In the genomic region with DNA sequence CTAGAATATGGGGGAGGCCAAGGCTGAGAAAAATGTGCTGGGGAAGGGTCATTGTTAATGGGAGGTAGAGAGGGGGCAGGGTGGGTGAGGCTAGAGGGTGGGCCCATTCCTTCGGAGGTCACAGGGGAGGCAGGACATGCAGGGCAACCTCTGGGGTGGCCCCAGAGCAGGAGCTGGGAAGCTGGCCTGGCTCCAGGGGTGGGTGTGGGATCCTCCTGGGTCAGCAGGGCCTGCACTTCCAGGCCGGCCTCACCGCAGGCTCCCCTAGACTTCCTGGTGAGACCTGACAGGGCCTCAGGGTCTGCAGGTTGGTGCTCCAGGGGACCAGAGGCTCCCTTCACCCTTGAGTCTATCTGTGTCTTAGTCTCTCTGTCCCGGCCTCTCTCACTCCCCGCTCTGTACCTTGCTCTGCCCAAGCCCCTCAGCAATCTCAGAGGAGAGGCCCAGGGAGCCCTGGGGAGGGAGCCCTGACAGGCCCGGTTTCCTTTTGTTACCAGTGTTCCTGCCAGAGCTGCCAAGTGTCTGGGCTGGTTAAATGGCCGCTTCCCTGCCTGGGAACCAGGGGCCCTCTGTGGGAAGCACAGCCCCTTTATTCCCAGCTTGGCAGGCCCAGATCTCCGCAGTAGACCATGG, we compare ENCODE assay signal across 17 cellular contexts. TPM values are rescaled to one million over a fixed set of nuclear protein-coding genes. Genes with fewer than 3 reads are reported as not detected.
DNase-seq lines count a peak whose midpoint lies in the region; ATAC-seq and TF ChIP-seq lines count a peak whose summit lies in the region.
"Had no signal": no experiment of that assay in that cellular context is flagged by ENCODE, and none has a peak within 500 bp of the region (broad histone marks: within the 10 kb centered on the region; RNA-seq: fewer than 3 reads in every experiment).

No MANE protein-coding gene starts in this region.

- no peak for ATAC-seq in activated T-cell treated with anti-CD3 and anti-CD28 coated beads, Interleukin-2, amount 50 U/mL, for 72 hours (replicated peaks in 1 of 2)
- ATAC-seq in stimulated activated memory B cell treated with anti-CD40 and anti-IgM and Interleukin-4, amounts not matched to agents 10 μg/mL and 1 μg/mL and 100 μg/mL, for 72 hours, result no peak
- no peak for ATAC-seq in activated CD4-positive, CD25-positive, alpha-beta regulatory T cell treated with anti-CD3 and anti-CD28 coated beads, Interleukin-2, amount 50 U/mL, for 24 hours
- ATAC-seq: activated T-cell treated with anti-CD3 and anti-CD28 coated beads, Interleukin-2, amount 50 U/mL, for 4 hours; esophagus mucosa; PC-3 had no signal

- no peak for DNase-seq in activated T-cell treated with anti-CD3 and anti-CD28 coated beads, Interleukin-2, amount 50 U/mL, for 72 hours
- DNase-seq in activated T-cell treated with anti-CD3 and anti-CD28 coated beads for 4 hours, result no peak
- DNase-seq in NT2/D1 (ENCODE audit: low read depth, low spot score), result no peak
- DNase-seq in cardiac muscle cell (ENCODE audit: low read depth in 1 of 2, low spot score in 1 of 2), result no peak
- DNase-seq in CD1c-positive myeloid dendritic cell (ENCODE audit: extremely low spot score), result no peak
- no peak for DNase-seq in HK-2 (ENCODE audit: unreplicated experiment)
- DNase-seq: activated T-cell treated with anti-CD3 and anti-CD28 coated beads, Interleukin-2, amount 50 U/mL, for 4 hours; aorta; glutamatergic neuron; NCI-H2081; NCI-H69; PC-3; uterus had no signal

- peaks cover 23% of the 10 kb centered on the region for H3K4me1 ChIP-seq in NT2/D1 (ENCODE audit: insufficient read depth, insufficient read length)
- peaks cover 12% of the 10 kb centered on the region for H3K4me1 ChIP-seq in cardiac muscle cell (ENCODE audit: low read depth)
- H3K4me1 ChIP-seq: uterus had no signal

- H3K4me3 Mint-ChIP-seq in activated T-cell treated with anti-CD3 and anti-CD28 coated beads, Interleukin-2, amount 50 U/mL, for 72 hours, result no peak overlapping the region
- H3K4me3 Mint-ChIP-seq in stimulated activated memory B cell treated with anti-CD40 and anti-IgM and Interleukin-4, amounts not matched to agents 10 μg/mL and 1 μg/mL and 100 μg/mL, for 72 hours, result no peak overlapping the region
- H3K4me3 Mint-ChIP-seq: activated T-cell treated with anti-CD3 and anti-CD28 coated beads, Interleukin-2, amount 50 U/mL, for 4 hours had no signal

- H3K36me3 Mint-ChIP-seq in activated T-cell treated with anti-CD3 and anti-CD28 coated beads, Interleukin-2, amount 50 U/mL, for 72 hours (ENCODE audit: insufficient read depth in 2 of 2), result peaks cover 9 to 23% of the 10 kb centered on the region in 2 donors
- peaks cover 77% of the 10 kb centered on the region for H3K36me3 Mint-ChIP-seq in stimulated activated memory B cell treated with anti-CD40 and anti-IgM and Interleukin-4, amounts not matched to agents 10 μg/mL and 1 μg/mL and 100 μg/mL, for 72 hours

- peak overlapping the region; percentile 63 for H3K27ac ChIP-seq in cardiac muscle cell
- H3K27ac ChIP-seq: coronary artery, uterus had no signal

- no peak for TF ChIP-seq CTCF in cardiac muscle cell (IDR thresholded peaks at IDR 0.05; ENCODE audit: low read depth, low read length)

- H3K27me3 ChIP-seq in NT2/D1 (ENCODE audit: insufficient read depth, insufficient read length) (no peaks in the 10 kb centered on the region), cardiac muscle cell (no peaks in the 10 kb centered on the region)
- H3K27me3 ChIP-seq: uterus had no signal

- H3K27me3 Mint-ChIP-seq in activated T-cell treated with anti-CD3 and anti-CD28 coated beads, Interleukin-2, amount 50 U/mL, for 72 hours (ENCODE audit: low read depth), result no peaks in the 10 kb centered on the region
- no peaks in the 10 kb centered on the region for H3K27me3 Mint-ChIP-seq in stimulated activated memory B cell treated with anti-CD40 and anti-IgM and Interleukin-4, amounts not matched to agents 10 μg/mL and 1 μg/mL and 100 μg/mL, for 72 hours

- peak overlapping the region; percentile 48 for H3K27ac Mint-ChIP-seq in activated T-cell treated with anti-CD3 and anti-CD28 coated beads, Interleukin-2, amount 50 U/mL, for 72 hours
- peak overlapping the region; percentile 84 for H3K27ac Mint-ChIP-seq in stimulated activated memory B cell treated with anti-CD40 and anti-IgM and Interleukin-4, amounts not matched to agents 10 μg/mL and 1 μg/mL and 100 μg/mL, for 72 hours

- H3K9ac ChIP-seq in NT2/D1 (ENCODE audit: insufficient read length, low read depth), result peak overlapping the region; percentile 14

- peaks cover 55% of the 10 kb centered on the region for H3K4me1 Mint-ChIP-seq in activated T-cell treated with anti-CD3 and anti-CD28 coated beads, Interleukin-2, amount 50 U/mL, for 72 hours (ENCODE audit: low read depth)
- peaks cover 96% of the 10 kb centered on the region for H3K4me1 Mint-ChIP-seq in stimulated activated memory B cell treated with anti-CD40 and anti-IgM and Interleukin-4, amounts not matched to agents 10 μg/mL and 1 μg/mL and 100 μg/mL, for 72 hours

- peaks cover 9% of the 10 kb centered on the region; the same call in 1 of the 2 replicates for H3K9me3 ChIP-seq in NT2/D1 (ENCODE audit: insufficient read depth, low read length)
- H3K9me3 ChIP-seq in cardiac muscle cell (ENCODE audit: low read depth), result no peaks in the 10 kb centered on the region
- H3K9me3 ChIP-seq: uterus had no signal

- H3K9me3 Mint-ChIP-seq in activated T-cell treated with anti-CD3 and anti-CD28 coated beads, Interleukin-2, amount 50 U/mL, for 72 hours, result peaks cover 2% of the 10 kb centered on the region in 2 donors
- no peaks in the 10 kb centered on the region for H3K9me3 Mint-ChIP-seq in stimulated activated memory B cell treated with anti-CD40 and anti-IgM and Interleukin-4, amounts not matched to agents 10 μg/mL and 1 μg/mL and 100 μg/mL, for 72 hours
- H3K9me3 Mint-ChIP-seq: activated T-cell treated with anti-CD3 and anti-CD28 coated beads, Interleukin-2, amount 50 U/mL, for 4 hours had no signal

- no peaks in the 10 kb centered on the region for H3K36me3 ChIP-seq in NT2/D1 (ENCODE audit: insufficient read depth, insufficient read length, low read length)
- no peaks in the 10 kb centered on the region for H3K36me3 ChIP-seq in cardiac muscle cell
- H3K36me3 ChIP-seq: uterus had no signal

- no peak overlapping the region for H3K4me3 ChIP-seq in NT2/D1 (ENCODE audit: insufficient read length, low read depth)
- no peak overlapping the region for H3K4me3 ChIP-seq in cardiac muscle cell
- H3K4me3 ChIP-seq: coronary artery, uterus had no signal

RNA-seq across cellular contexts. Expression of gene CD82, which starts 13.8 kb away (rescaled TPM):
- 100 to 1,000 TPM; 364 to 421 TPM for total RNA-seq in activated T-cell treated with anti-CD3 and anti-CD28 coated beads, Interleukin-2, amount 50 U/mL, for 72 hours
- 8.0 and 14.8 TPM in 2 replicates for total RNA-seq in cardiac muscle cell
- polyA plus RNA-seq in cardiac muscle cell, result 33.9 and 59.7 TPM in 2 replicates

Comparison
In these comparisons a context has a peak if more than half of its experiments do, and no peak if none do; other contexts are left out.
1. RNA of gene CD82, which starts 13.8 kb away (total RNA-seq): 364 to 421 TPM in activated T-cell treated with anti-CD3 and anti-CD28 coated beads, Interleukin-2, amount 50 U/mL, for 72 hours; 8.0 to 14.8 TPM in cardiac muscle cell; every median in the first group is over 10 times any median in the second.